In the genomic region with DNA sequence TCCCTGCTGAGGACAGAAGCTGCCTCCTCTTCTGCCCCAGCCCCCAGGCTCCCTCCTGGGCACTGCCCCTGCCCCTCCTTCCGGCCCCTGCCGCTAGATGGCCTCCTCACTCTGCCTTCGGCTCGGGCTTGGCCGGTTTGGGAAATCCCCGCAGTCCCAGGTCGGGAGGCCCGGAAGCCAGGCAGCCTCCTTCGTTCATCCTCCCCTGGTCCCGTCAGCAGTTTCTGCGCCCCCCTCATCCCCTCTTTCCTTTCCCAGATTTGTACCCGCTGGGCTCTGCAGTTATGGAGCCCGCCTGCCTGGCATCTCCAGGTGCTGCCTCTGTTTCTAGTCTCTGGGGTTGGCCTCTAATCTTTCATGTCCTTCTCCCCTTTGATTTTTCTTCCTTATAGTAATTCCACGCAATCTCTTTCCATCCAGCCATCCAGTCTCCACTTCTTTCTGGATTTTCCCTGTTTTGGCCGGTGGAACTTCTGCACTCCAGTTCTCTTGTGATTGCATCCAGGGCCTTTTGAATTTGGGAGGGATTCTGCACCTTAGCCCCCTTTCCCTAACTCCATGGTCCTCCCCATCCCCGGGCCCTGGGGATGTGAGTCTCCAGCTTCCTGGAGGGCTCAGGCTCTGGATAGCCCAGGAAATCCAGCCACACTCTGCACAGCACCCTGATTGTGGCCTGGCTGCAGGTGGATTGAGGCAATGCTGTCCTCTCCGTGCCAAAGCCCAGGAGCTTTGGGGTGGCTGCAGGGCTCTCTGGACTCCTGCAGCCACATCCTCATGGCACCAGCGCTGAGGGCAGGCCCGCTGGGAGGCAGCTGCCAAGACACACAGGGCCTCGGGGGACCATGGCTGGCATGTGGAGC, we compare ENCODE assay signal across 8 cellular contexts. TPM values are rescaled to one million over a fixed set of nuclear protein-coding genes. Genes with fewer than 3 reads are reported as not detected.
A peak's percentile ranks its signal among the peaks of the same experiment; 100 is the strongest.
DNase-seq lines count a peak whose midpoint lies in the region; ATAC-seq, FAIRE-seq and TF ChIP-seq lines count a peak whose summit lies in the region.

No MANE protein-coding gene starts in this region.

- TF ChIP-seq EP300 in K562 (IDR thresholded peaks at IDR 0.05; ENCODE audit: low read length) (no peak), suprapubic skin (IDR thresholded peaks at IDR 0.05) (no peak)

- CTCF ChIA-PET in K562 (lab: Yijun Ruan, JAX; ENCODE audit: low intra/inter-chr PET ratio) = interaction anchor here (0.5 to 1.6 kb wide), 4 partner anchors 658 to 1619 kb away, joined by 3 to 8 read pairs (median 5); no protein-coding TSS in a partner anchor

- no peaks in the 10 kb centered on the region for H3K36me3 ChIP-seq in K562 (ENCODE audit: control insufficient read depth, insufficient read depth, low read length)
- no peaks in the 10 kb centered on the region for H3K36me3 ChIP-seq in liver (ENCODE audit: control insufficient read depth in 4 of 4, insufficient read depth in 3 of 4, low read depth in 1 of 4, low read length in 3 of 4)
- H3K36me3 ChIP-seq in suprapubic skin = no peaks in the 10 kb centered on the region

- H3K27me3 ChIP-seq in K562 (ENCODE audit: control insufficient read depth in 2 of 2, insufficient read depth in 2 of 2, low read length in 2 of 2) (peaks cover 47 to 87% of the 10 kb centered on the region in 2 experiments), liver (ENCODE audit: control insufficient read depth in 4 of 4, insufficient read depth in 4 of 4, low read length in 3 of 4) (peaks cover 0 to 3% (median 0%) of the 10 kb centered on the region in 4 donors), suprapubic skin (peaks cover 97% of the 10 kb centered on the region)

- TF ChIP-seq RAD21 in K562 (CRISPR knock-in tag; conservative IDR thresholded peaks at IDR 0.05 in 1 of 2, IDR thresholded peaks at IDR 0.05 in 1 of 2) (peak; percentile 67 to 85), liver (IDR thresholded peaks at IDR 0.05) (peak; percentile 90 to 94)

- TF ChIP-seq POLR2A in K562 (conservative IDR thresholded peaks at IDR 0.05) (no peak), suprapubic skin (IDR thresholded peaks at IDR 0.05) (no peak)

- peak; percentile 33 for DNase-seq in DMS53 treated with DMSO at 0.1 percent for 48 hours (lab: John Stamatoyannopoulos, UW; ENCODE audit: unreplicated experiment)
- peak; percentile 43 for DNase-seq in T1000 (lab: John Stamatoyannopoulos, UW)
- DNase-seq in K562 (ENCODE audit: extremely low read depth in 1 of 4, low spot score in 3 of 4) = peak; percentile 64 to 85 (median 81)
- peak; percentile 17 to 30 for DNase-seq in stimulated activated CD8-positive, alpha-beta memory T cell treated with anti-CD3 and anti-CD28 coated beads, Interleukin-7, amount 100 ng/mL, for 4 hours (ENCODE audit: low read depth in 2 of 2)
- DNase-seq in suprapubic skin (ENCODE audit: low spot score in 2 of 2) = no peak

- H3K4me1 ChIP-seq in K562 (replicated peaks in 1 of 2; ENCODE audit: control insufficient read depth in 2 of 2, insufficient read depth in 2 of 2, low read length in 2 of 2) = peaks cover 0 to 13% of the 10 kb centered on the region in 2 experiments; a peak in 1 of 5 replicates
- H3K4me1 ChIP-seq in liver (ENCODE audit: control insufficient read depth in 4 of 4, insufficient read depth in 4 of 4, low read length in 3 of 4) = peaks cover 9 to 37% (median 30%) of the 10 kb centered on the region in 4 donors
- H3K4me1 ChIP-seq in suprapubic skin = peaks cover 7% of the 10 kb centered on the region

- no peak overlapping the region for H3K4me2 ChIP-seq in K562 (ENCODE audit: insufficient read depth, low read length)

- intact Hi-C loops in K562 (cut with micrococcal nuclease) = loop anchor here (5.0 kb wide), 1 partner anchor 657 kb away; no protein-coding TSS in a partner anchor

- no peaks in the 10 kb centered on the region for H3K79me2 ChIP-seq in K562 (ENCODE audit: control insufficient read depth, insufficient read depth, low read length)

- H3K9me3 ChIP-seq in K562 (replicated peaks; ENCODE audit: control insufficient read depth, insufficient read depth, low read depth, low read length) = no peaks in the 10 kb centered on the region
- no peaks in the 10 kb centered on the region for H3K9me3 ChIP-seq in liver (ENCODE audit: control insufficient read depth in 4 of 4, low read length in 3 of 4)
- H3K9me3 ChIP-seq in suprapubic skin = no peaks in the 10 kb centered on the region

- in situ Hi-C loops in K562 (cut with MboI) = loop anchor here (10.0 kb wide), 2 partner anchors 659 to 999 kb away; no protein-coding TSS in a partner anchor

- POLR2A ChIA-PET in K562 (lab: Yijun Ruan, JAX) = no interaction called here

- H3K9ac ChIP-seq in K562 (ENCODE audit: insufficient read depth in 1 of 2, low read depth in 2 of 2, low read length in 2 of 2) (no peak overlapping the region), liver (ENCODE audit: low read depth in 1 of 2, low read length in 2 of 2) (no peak overlapping the region)

- no peaks in the 10 kb centered on the region for H3K9me1 ChIP-seq in K562 (ENCODE audit: control insufficient read depth, insufficient read depth, low read length)

- BruUV-seq in K562 (replicated peaks; lab: Mats Ljungman, UMichigan) = no TSS peak

- no peak for FAIRE-seq in K562 (lab: Jason Lieb, UNC)

- H4K20me1 ChIP-seq in K562 (replicated peaks; ENCODE audit: control insufficient read depth, insufficient read depth, low read length) = peaks cover 13% of the 10 kb centered on the region

- no peak overlapping the region for H3K27ac ChIP-seq in K562 (ENCODE audit: extremely low read depth, low read depth, low read length)
- H3K27ac ChIP-seq in liver (ENCODE audit: low read depth in 1 of 2, low read length in 2 of 2) = no peak overlapping the region
- no peak overlapping the region for H3K27ac ChIP-seq in suprapubic skin

- no peak overlapping the region for H2AFZ ChIP-seq in K562 (ENCODE audit: low read depth, low read length)

- TF ChIP-seq CTCF in K562 (IDR thresholded peaks at IDR 0.05 in 2 of 3, conservative IDR thresholded peaks at IDR 0.05 in 1 of 3; ENCODE audit: insufficient read depth in 2 of 3, low read depth in 1 of 3, low read length in 3 of 3) (peak; percentile 72 to 89 (median 81)), liver (IDR thresholded peaks at IDR 0.05; ENCODE audit: low read depth, low read length, missing input control) (peak; percentile 81), suprapubic skin (IDR thresholded peaks at IDR 0.05) (peak in 1 of 2 donors; percentile 42)

- no peak overlapping the region for H3K4me3 ChIP-seq in K562
- H3K4me3 ChIP-seq in liver (ENCODE audit: low read depth in 1 of 3, low read length in 3 of 3) = no peak overlapping the region
- no peak overlapping the region for H3K4me3 ChIP-seq in suprapubic skin

- ATAC-seq in GM19397 (IDR thresholded peaks at IDR 0.05; ENCODE audit: unreplicated experiment) = peak; percentile 78
- peak; percentile 95 for ATAC-seq in HG03442 (IDR thresholded peaks at IDR 0.05; ENCODE audit: unreplicated experiment)
- peak; percentile 94 for ATAC-seq in K562

- WGBS in K562 (ENCODE audit: insufficient coverage, low coverage, missing lambda C conversion rate) = under 1% methylated on average over 20 of the region's 20 CpGs
- 32% methylated on average over 20 of the region's 20 CpGs for WGBS in liver
- WGBS in suprapubic skin = 18% methylated on average over 16 of the region's 20 CpGs

TF ChIP-seq in K562, 482 proteins besides CTCF, POLR2A, EP300 and RAD21 (continues in another document):
- TF ChIP-seq, protein P1, sequence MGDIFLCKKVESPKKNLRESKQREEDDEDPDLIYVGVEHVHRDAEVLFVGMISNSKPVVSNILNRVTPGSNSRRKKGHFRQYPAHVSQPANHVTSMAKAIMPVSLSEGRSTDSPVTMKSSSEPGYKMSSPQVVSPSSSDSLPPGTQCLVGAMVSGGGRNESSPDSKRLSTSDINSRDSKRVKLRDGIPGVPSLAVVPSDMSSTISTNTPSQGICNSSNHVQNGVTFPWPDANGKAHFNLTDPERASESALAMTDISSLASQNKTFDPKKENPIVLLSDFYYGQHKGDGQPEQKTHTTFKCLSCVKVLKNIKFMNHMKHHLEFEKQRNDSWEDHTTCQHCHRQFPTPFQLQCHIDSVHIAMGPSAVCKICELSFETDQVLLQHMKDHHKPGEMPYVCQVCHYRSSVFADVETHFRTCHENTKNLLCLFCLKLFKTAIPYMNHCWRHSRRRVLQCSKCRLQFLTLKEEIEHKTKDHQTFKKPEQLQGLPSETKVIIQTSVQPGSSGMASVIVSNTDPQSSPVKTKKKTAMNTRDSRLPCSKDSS (IDR thresholded peaks at IDR 0.05; ENCODE audit: low read depth, partially characterized antibody) = no peak

RNA-seq across cellular contexts. Expression of gene SHH, which starts 3.3 kb away (rescaled TPM):
- total RNA-seq in K562 (2011; cell fraction: chromatin; rRNA removed; ENCODE audit: low replicate concordance) = not detected in 2 replicates
- total RNA-seq in K562 (2011; cell fraction: nucleolus; rRNA removed) = not detected in 2 replicates
- total RNA-seq in K562 (2011; cell fraction: nucleoplasm; rRNA removed) = not detected in 2 replicates
- not detected in 2 replicates for total RNA-seq in K562 (2014; rRNA removed)
- not detected in 2 replicates for total RNA-seq in K562 (2014; rRNA removed; fragmentation: Illumina TruSeq; extraction: Trizol)
- not detected in 2 replicates for total RNA-seq in K562 (2015; rRNA removed; fragmentation: Illumina TruSeq; extraction: Trizol)
- total RNA-seq in K562 (2021) = 0.09 TPM in 1 of 2 replicates, not detected in the other
- not detected in 2 replicates for polyA plus RNA-seq in K562 (2011; rRNA removed)
- not detected in 2 replicates for polyA plus RNA-seq in K562 (2011; cell fraction: cytosol; rRNA removed)
- polyA plus RNA-seq in K562 (2011; cell fraction: nucleus; rRNA removed) = not detected in 2 replicates
- polyA plus RNA-seq in K562 (2012) = 0.03 TPM in 1 of 2 replicates, not detected in the other
- polyA plus RNA-seq in K562 (2014; fragmentation: Illumina TruSeq; extraction: Trizol) = not detected in 2 replicates
- not detected for polyA plus RNA-seq in K562 (2014; fragmentation: Nextera tagmentation; extraction: Ambion mirVana)
- polyA plus RNA-seq in K562 (2014; rRNA removed) = not detected in 2 replicates
- not detected in 2 replicates for polyA minus RNA-seq in K562 (2011; rRNA and poly(A)+ RNA removed)
- not detected in 2 replicates for polyA minus RNA-seq in K562 (2011; cell fraction: cytosol; rRNA and poly(A)+ RNA removed)
- not detected in 2 replicates for polyA minus RNA-seq in K562 (2011; cell fraction: nucleus; rRNA and poly(A)+ RNA removed)
- 10 to 100 TPM in 1 of 2 donors, 1 to 10 TPM in 1; 6.1 to 10.0 TPM for total RNA-seq in liver
- 1 to 10 TPM; 3.9 to 4.3 TPM for polyA plus RNA-seq in liver
- total RNA-seq in suprapubic skin = under 1 TPM in 2 of 4 donors, not detected in 2; 0.21 to 0.68 TPM

Comparison
In these comparisons a context has a peak if more than half of its experiments do, and no peak if none do; other contexts are left out.
1. DNase-seq: peak in DMS53 treated with DMSO at 0.1 percent for 48 hours (single experiment), T1000 (single experiment), K562 (4 of 4) and stimulated activated CD8-positive, alpha-beta memory T cell treated with anti-CD3 and anti-CD28 coated beads, Interleukin-7, amount 100 ng/mL, for 4 hours (2 of 2); none in suprapubic skin (0 of 2).
2. RNA of gene SHH, which starts 3.3 kb away (total RNA-seq): 6.1 to 10.0 TPM in liver; 0.21 to 0.68 TPM in suprapubic skin and 0.09 TPM in K562; every median in the first group is over 4 times any median in the second.
3. Peak in every context shown above with its lines, with median percentiles within 50 percentile points of each other: ATAC-seq.